Comparison of ENCODE assay signal across 21 cellular contexts in genomic region chr19:7266832-7267231, GRCh38.
"Had no signal": no experiment of that assay in that cellular context is flagged by ENCODE, and none has a peak within 500 bp of the region (broad histone marks: within the 10 kb centered on the region; RNA-seq: fewer than 3 reads in every experiment).

No MANE protein-coding gene starts in this region.

- H3K4me1 ChIP-seq: foreskin keratinocyte had no signal

- H3K27me3 ChIP-seq: colonic mucosa, foreskin keratinocyte, spleen, tibial artery, vagina had no signal

- H3K27ac ChIP-seq: foreskin keratinocyte, tibial artery had no signal

- H3K9me3 Mint-ChIP-seq: activated CD4-positive, alpha-beta memory T cell treated with anti-CD3 and anti-CD28 coated beads for 36 hours; activated naive CD8-positive, alpha-beta T cell treated with anti-CD3 and anti-CD28 coated beads for 36 hours; activated T-helper 1 cell treated with anti-CD3 and anti-CD28 coated beads, Interleukin-12 subunit alpha, Interleukin-12 subunit beta, Interleukin-2, Interleukin-4 antibody, amounts not matched to agents 30 ng/mL and 10 ng/mL and 1 ng/mL, durations not matched to agents 14 hours and 24 hours and 36 hours; endodermal cell; stimulated activated memory B cell treated with anti-CD40 and anti-IgM and Interleukin-4, amounts not matched to agents 10 μg/mL and 1 μg/mL and 100 μg/mL, for 72 hours; WTC11 had no signal

- DNase-seq: activated CD4-positive, alpha-beta memory T cell treated with anti-CD3 and anti-CD28 coated beads for 36 hours; activated CD4-positive, alpha-beta T cell treated with anti-CD3 and anti-CD28 coated beads for 36 hours; activated naive CD8-positive, alpha-beta T cell treated with anti-CD3 and anti-CD28 coated beads for 36 hours; activated T-cell treated with anti-CD3 and anti-CD28 coated beads for 4 hours; caudate nucleus; colonic mucosa; endodermal cell; foreskin keratinocyte; glutamatergic neuron; hippocampal formation; left colon; midbrain; spleen; stimulated activated CD4-positive, alpha-beta T cell treated with anti-CD3 and anti-CD28 coated beads, Interleukin-4, amount 100 ng/mL, for 4 hours; tibial artery had no signal

- H3K4me3 Mint-ChIP-seq: activated CD4-positive, alpha-beta memory T cell treated with anti-CD3 and anti-CD28 coated beads for 36 hours; activated CD4-positive, alpha-beta T cell treated with anti-CD3 and anti-CD28 coated beads for 36 hours; activated naive CD8-positive, alpha-beta T cell treated with anti-CD3 and anti-CD28 coated beads for 36 hours; activated T-helper 1 cell treated with anti-CD3 and anti-CD28 coated beads, Interleukin-12 subunit alpha, Interleukin-12 subunit beta, Interleukin-2, Interleukin-4 antibody, amounts not matched to agents 30 ng/mL and 10 ng/mL and 1 ng/mL, durations not matched to agents 14 hours and 24 hours and 36 hours; brain; endodermal cell; nephron; stimulated activated memory B cell treated with anti-CD40 and anti-IgM and Interleukin-4, amounts not matched to agents 10 μg/mL and 1 μg/mL and 100 μg/mL, for 72 hours; WTC11 had no signal

- H3K4me1 Mint-ChIP-seq: activated CD4-positive, alpha-beta T cell treated with anti-CD3 and anti-CD28 coated beads for 36 hours; activated naive CD8-positive, alpha-beta T cell treated with anti-CD3 and anti-CD28 coated beads for 36 hours had no signal

- H3K4me3 ChIP-seq: colonic mucosa, spleen, tibial artery, vagina had no signal

- H3K27me3 Mint-ChIP-seq: activated CD4-positive, alpha-beta T cell treated with anti-CD3 and anti-CD28 coated beads for 36 hours; activated naive CD8-positive, alpha-beta T cell treated with anti-CD3 and anti-CD28 coated beads for 36 hours; brain had no signal

- H3K9me3 ChIP-seq: colonic mucosa, tibial artery, vagina had no signal

- H3K36me3 Mint-ChIP-seq: activated CD4-positive, alpha-beta memory T cell treated with anti-CD3 and anti-CD28 coated beads for 36 hours; activated naive CD8-positive, alpha-beta T cell treated with anti-CD3 and anti-CD28 coated beads for 36 hours had no signal

- H3K27ac Mint-ChIP-seq: activated CD4-positive, alpha-beta memory T cell treated with anti-CD3 and anti-CD28 coated beads for 36 hours; activated CD4-positive, alpha-beta T cell treated with anti-CD3 and anti-CD28 coated beads for 36 hours; activated naive CD8-positive, alpha-beta T cell treated with anti-CD3 and anti-CD28 coated beads for 36 hours; activated T-helper 1 cell treated with anti-CD3 and anti-CD28 coated beads, Interleukin-12 subunit alpha, Interleukin-12 subunit beta, Interleukin-2, Interleukin-4 antibody, amounts not matched to agents 30 ng/mL and 10 ng/mL and 1 ng/mL, durations not matched to agents 14 hours and 24 hours and 36 hours; endodermal cell; stimulated activated memory B cell treated with anti-CD40 and anti-IgM and Interleukin-4, amounts not matched to agents 10 μg/mL and 1 μg/mL and 100 μg/mL, for 72 hours had no signal
